ENCODE assay signal across 10 cellular contexts in the genomic region with DNA sequence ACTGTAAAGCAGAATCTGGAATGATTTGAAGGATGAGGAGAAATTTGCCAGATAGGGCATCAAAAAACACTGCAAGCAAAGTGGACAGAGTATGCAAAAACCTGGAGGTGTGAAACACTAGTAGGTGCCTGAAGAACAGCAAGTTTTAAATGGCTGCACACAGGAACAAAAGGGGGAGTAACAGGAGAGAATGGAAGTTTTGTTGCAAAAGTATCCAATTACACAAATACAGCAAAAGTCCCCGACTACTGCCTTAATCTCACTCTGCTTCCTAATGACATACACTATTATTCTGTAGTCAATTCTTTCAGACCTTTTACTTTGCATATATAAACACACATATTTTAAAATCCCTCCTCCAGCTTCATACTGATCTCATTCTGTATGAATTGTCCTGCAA. TPM values are rescaled to one million over a fixed set of nuclear protein-coding genes. Genes with fewer than 3 reads are reported as not detected.
DNase-seq lines count a peak whose midpoint lies in the region; ATAC-seq, FAIRE-seq and TF ChIP-seq lines count a peak whose summit lies in the region.
"Had no signal": no experiment of that assay in that cellular context is flagged by ENCODE, and none has a peak within 500 bp of the region (broad histone marks: within the 10 kb centered on the region; RNA-seq: fewer than 3 reads in every experiment).

No MANE protein-coding gene starts in this region.

- no peaks in the 10 kb centered on the region for H3K27me3 Mint-ChIP-seq in stimulated activated naive CD8-positive, alpha-beta T cell treated with anti-CD3 and anti-CD28 coated beads, Interleukin-15, Interleukin-2, amounts not matched to agents 100 ng/mL and 50 ng/mL, for 24 hours
- no peaks in the 10 kb centered on the region for H3K27me3 Mint-ChIP-seq in activated CD4-positive, alpha-beta memory T cell treated with anti-CD3 and anti-CD28 coated beads for 36 hours

- H3K9me3 Mint-ChIP-seq in stimulated activated naive CD8-positive, alpha-beta T cell treated with anti-CD3 and anti-CD28 coated beads, Interleukin-15, Interleukin-2, amounts not matched to agents 100 ng/mL and 50 ng/mL, for 24 hours: no peaks in the 10 kb centered on the region
- no peaks in the 10 kb centered on the region for H3K9me3 Mint-ChIP-seq in activated CD4-positive, alpha-beta memory T cell treated with anti-CD3 and anti-CD28 coated beads for 36 hours

- H3K36me3 Mint-ChIP-seq in stimulated activated naive CD8-positive, alpha-beta T cell treated with anti-CD3 and anti-CD28 coated beads, Interleukin-15, Interleukin-2, amounts not matched to agents 100 ng/mL and 50 ng/mL, for 24 hours (ENCODE audit: low read depth): peaks cover 44% of the 10 kb centered on the region
- H3K36me3 Mint-ChIP-seq in activated CD4-positive, alpha-beta memory T cell treated with anti-CD3 and anti-CD28 coated beads for 36 hours: peaks cover 18% of the 10 kb centered on the region

- peak overlapping the region; percentile 92 for H3K27ac Mint-ChIP-seq in stimulated activated naive CD8-positive, alpha-beta T cell treated with anti-CD3 and anti-CD28 coated beads, Interleukin-15, Interleukin-2, amounts not matched to agents 100 ng/mL and 50 ng/mL, for 24 hours
- peak overlapping the region; percentile 90 for H3K27ac Mint-ChIP-seq in activated CD4-positive, alpha-beta memory T cell treated with anti-CD3 and anti-CD28 coated beads for 36 hours

- H3K27ac ChIP-seq in hepatocyte: peak overlapping the region; percentile 91

- peak overlapping the region; percentile 87 for H3K4me3 Mint-ChIP-seq in stimulated activated naive CD8-positive, alpha-beta T cell treated with anti-CD3 and anti-CD28 coated beads, Interleukin-15, Interleukin-2, amounts not matched to agents 100 ng/mL and 50 ng/mL, for 24 hours
- peak overlapping the region; percentile 87 for H3K4me3 Mint-ChIP-seq in activated CD4-positive, alpha-beta memory T cell treated with anti-CD3 and anti-CD28 coated beads for 36 hours

- POLR2A ChIA-PET in activated CD4-positive, alpha-beta memory T cell treated with anti-CD3 and anti-CD28 coated beads for 36 hours (lab: Charles Lee): interaction anchor here (1.6 kb wide), 1 partner anchor 26 kb away, joined by 4 read pairs; no protein-coding TSS in a partner anchor
- POLR2A ChIA-PET in HEK293T (lab: Yijun Ruan, JAX): interaction anchor here (1.2 to 1.9 kb wide), 4 partner anchors 12 to 523 kb away, joined by 3 to 6 read pairs (median 5); partner anchors contain the start of genes PPM1D and RNFT1

- H4K20me1 ChIP-seq in hepatocyte (ENCODE audit: insufficient read depth, poor library complexity, severe bottlenecking): no peaks in the 10 kb centered on the region

- no peak overlapping the region for H3K4me3 ChIP-seq in hepatocyte

- peaks cover 5% of the 10 kb centered on the region for H3K4me1 ChIP-seq in hepatocyte (ENCODE audit: insufficient read depth)

- CTCF ChIA-PET in activated CD4-positive, alpha-beta memory T cell treated with anti-CD3 and anti-CD28 coated beads for 36 hours (lab: Charles Lee): no interaction called here
- CTCF ChIA-PET in HEK293T (lab: Yijun Ruan, JAX): interaction anchor here (1.2 kb wide), 1 partner anchor 40 kb away, joined by 3 read pairs; no protein-coding TSS in a partner anchor

- H3K79me2 ChIP-seq in hepatocyte: peaks cover 46% of the 10 kb centered on the region

- peaks cover 32% of the 10 kb centered on the region for H3K4me1 Mint-ChIP-seq in stimulated activated naive CD8-positive, alpha-beta T cell treated with anti-CD3 and anti-CD28 coated beads, Interleukin-15, Interleukin-2, amounts not matched to agents 100 ng/mL and 50 ng/mL, for 24 hours (ENCODE audit: low read depth)
- H3K4me1 Mint-ChIP-seq in activated CD4-positive, alpha-beta memory T cell treated with anti-CD3 and anti-CD28 coated beads for 36 hours (ENCODE audit: low read depth): peaks cover 21% of the 10 kb centered on the region

- 27% methylated on average over 1 of the region's 1 CpG for WGBS in hepatocyte (ENCODE audit: low lambda C conversion rate, missing lambda C conversion rate)

- H3K4me2 ChIP-seq in hepatocyte: peak overlapping the region; percentile 80

- no peak for ATAC-seq in stimulated activated naive CD8-positive, alpha-beta T cell treated with anti-CD3 and anti-CD28 coated beads, Interleukin-15, Interleukin-2, amounts not matched to agents 100 U/mL and 50 U/mL, for 24 hours
- ATAC-seq in HG03457 (IDR thresholded peaks at IDR 0.05; ENCODE audit: unreplicated experiment): no peak

- TF ChIP-seq CTCF in hepatocyte (IDR thresholded peaks at IDR 0.05; ENCODE audit: poor library complexity): no peak

- no peaks in the 10 kb centered on the region for H3K27me3 ChIP-seq in hepatocyte

- no peak for DNase-seq in stimulated activated naive CD8-positive, alpha-beta T cell treated with anti-CD3 and anti-CD28 coated beads, Interleukin-15, Interleukin-2, amounts not matched to agents 100 U/mL and 50 U/mL, for 24 hours
- DNase-seq in activated CD4-positive, alpha-beta memory T cell treated with anti-CD3 and anti-CD28 coated beads for 36 hours: no peak
- no peak for DNase-seq in hepatocyte (ENCODE audit: low spot score)
- DNase-seq in HEK293T (ENCODE audit: extremely low spot score): no peak
- no peak for DNase-seq in RCC 7860 (ENCODE audit: low spot score)
- no peak for DNase-seq in NAMALWA (ENCODE audit: low spot score)
- DNase-seq: aorta; stimulated activated naive CD4-positive, alpha-beta T cell treated with Interleukin-2 at 50 U/mL for 16 hours had no signal

- intact Hi-C loops in activated CD4-positive, alpha-beta memory T cell treated with anti-CD3 and anti-CD28 coated beads for 36 hours (cut with micrococcal nuclease): no loop called here

- no peaks in the 10 kb centered on the region for H3K9me2 ChIP-seq in hepatocyte (replicated peaks; ENCODE audit: insufficient read depth)

- H3K36me3 ChIP-seq in hepatocyte (replicated peaks; ENCODE audit: insufficient read depth, low read depth): no peaks in the 10 kb centered on the region

- H3K9me3 ChIP-seq in hepatocyte (ENCODE audit: low read depth): no peaks in the 10 kb centered on the region

- H2AFZ ChIP-seq in hepatocyte: no peak overlapping the region

- no peak for FAIRE-seq in RCC 7860 (lab: Jason Lieb, UNC)

TF ChIP-seq in HEK293T, 16 proteins besides CTCF, POLR2A, EP300 and RAD21:
- TF ChIP-seq HDGF (IDR thresholded peaks at IDR 0.05; ENCODE audit: borderline replicate concordance) (no peak), ARNT (IDR thresholded peaks at IDR 0.05) (no peak), SUZ12 (IDR thresholded peaks at IDR 0.05) (no peak)

RNA-seq across cellular contexts. Expression of gene HEATR6, which starts 1.5 kb away (rescaled TPM):
- 10 to 100 TPM; 28.2 to 29.3 TPM for total RNA-seq in activated CD4-positive, alpha-beta memory T cell treated with anti-CD3 and anti-CD28 coated beads for 36 hours
- 18.4 and 18.5 TPM in 2 replicates for total RNA-seq in hepatocyte
- polyA plus RNA-seq in hepatocyte: 13.9 and 15.0 TPM in 2 replicates
